ENCODE assay signal across 15 cellular contexts in genomic region chr3:131553495-131554247, GRCh38. TPM values are rescaled to one million over a fixed set of nuclear protein-coding genes. Genes with fewer than 3 reads are reported as not detected.
DNase-seq lines count a peak whose midpoint lies in the region; ATAC-seq and TF ChIP-seq lines count a peak whose summit lies in the region.
"Had no signal": no experiment of that assay in that cellular context is flagged by ENCODE, and none has a peak within 500 bp of the region (broad histone marks: within the 10 kb centered on the region; RNA-seq: fewer than 3 reads in every experiment).

No MANE protein-coding gene starts in this region.

- ATAC-seq in GM19035 (IDR thresholded peaks at IDR 0.05; ENCODE audit: unreplicated experiment) (peak; percentile 97), GM21717 (IDR thresholded peaks at IDR 0.05; ENCODE audit: unreplicated experiment) (peak; percentile 98), HG03108 (IDR thresholded peaks at IDR 0.05; ENCODE audit: unreplicated experiment) (peak; percentile 93)
- peak; percentile 38 for ATAC-seq in stimulated activated memory B cell treated with anti-CD40 and anti-IgM and Interleukin-4, amounts not matched to agents 10 μg/mL and 1 μg/mL and 100 μg/mL, for 72 hours

- no peak for TF ChIP-seq CTCF in thyroid gland (IDR thresholded peaks at IDR 0.05)

- no peaks in the 10 kb centered on the region for H3K36me3 Mint-ChIP-seq in stimulated activated memory B cell treated with anti-CD40 and anti-IgM and Interleukin-4, amounts not matched to agents 10 μg/mL and 1 μg/mL and 100 μg/mL, for 72 hours
- peaks cover 2% of the 10 kb centered on the region for H3K36me3 Mint-ChIP-seq in activated T-helper 1 cell treated with anti-CD3 and anti-CD28 coated beads, Interleukin-12 subunit alpha, Interleukin-12 subunit beta, Interleukin-2, Interleukin-4 antibody, amounts not matched to agents 30 ng/mL and 10 ng/mL and 1 ng/mL, durations not matched to agents 14 hours and 24 hours and 36 hours (ENCODE audit: low read depth)
- H3K36me3 Mint-ChIP-seq: activated naive CD8-positive, alpha-beta T cell had no signal

- H3K27me3 Mint-ChIP-seq in stimulated activated memory B cell treated with anti-CD40 and anti-IgM and Interleukin-4, amounts not matched to agents 10 μg/mL and 1 μg/mL and 100 μg/mL, for 72 hours = peaks cover 18% of the 10 kb centered on the region
- H3K27me3 Mint-ChIP-seq in activated T-helper 1 cell treated with anti-CD3 and anti-CD28 coated beads, Interleukin-12 subunit alpha, Interleukin-12 subunit beta, Interleukin-2, Interleukin-4 antibody, amounts not matched to agents 30 ng/mL and 10 ng/mL and 1 ng/mL, durations not matched to agents 14 hours and 24 hours and 36 hours (ENCODE audit: insufficient read depth) = peaks cover 14% of the 10 kb centered on the region

- no peaks in the 10 kb centered on the region for H3K4me1 ChIP-seq in thyroid gland

- no peak overlapping the region for H3K27ac ChIP-seq in thyroid gland
- H3K27ac ChIP-seq: neutrophil had no signal

- H3K4me3 Mint-ChIP-seq in stimulated activated memory B cell treated with anti-CD40 and anti-IgM and Interleukin-4, amounts not matched to agents 10 μg/mL and 1 μg/mL and 100 μg/mL, for 72 hours = no peak overlapping the region
- H3K4me3 Mint-ChIP-seq in activated T-helper 1 cell treated with anti-CD3 and anti-CD28 coated beads, Interleukin-12 subunit alpha, Interleukin-12 subunit beta, Interleukin-2, Interleukin-4 antibody, amounts not matched to agents 30 ng/mL and 10 ng/mL and 1 ng/mL, durations not matched to agents 14 hours and 24 hours and 36 hours = no peak overlapping the region
- H3K4me3 Mint-ChIP-seq: activated naive CD8-positive, alpha-beta T cell had no signal

- no peaks in the 10 kb centered on the region for H3K9me3 ChIP-seq in thyroid gland
- H3K9me3 ChIP-seq: neutrophil had no signal

- no peaks in the 10 kb centered on the region for H3K36me3 ChIP-seq in thyroid gland
- H3K36me3 ChIP-seq: neutrophil had no signal

- H3K9me3 Mint-ChIP-seq in stimulated activated memory B cell treated with anti-CD40 and anti-IgM and Interleukin-4, amounts not matched to agents 10 μg/mL and 1 μg/mL and 100 μg/mL, for 72 hours = no peaks in the 10 kb centered on the region
- no peaks in the 10 kb centered on the region for H3K9me3 Mint-ChIP-seq in activated T-helper 1 cell treated with anti-CD3 and anti-CD28 coated beads, Interleukin-12 subunit alpha, Interleukin-12 subunit beta, Interleukin-2, Interleukin-4 antibody, amounts not matched to agents 30 ng/mL and 10 ng/mL and 1 ng/mL, durations not matched to agents 14 hours and 24 hours and 36 hours

- H3K27ac Mint-ChIP-seq in stimulated activated memory B cell treated with anti-CD40 and anti-IgM and Interleukin-4, amounts not matched to agents 10 μg/mL and 1 μg/mL and 100 μg/mL, for 72 hours = no peak overlapping the region
- no peak overlapping the region for H3K27ac Mint-ChIP-seq in activated T-helper 1 cell treated with anti-CD3 and anti-CD28 coated beads, Interleukin-12 subunit alpha, Interleukin-12 subunit beta, Interleukin-2, Interleukin-4 antibody, amounts not matched to agents 30 ng/mL and 10 ng/mL and 1 ng/mL, durations not matched to agents 14 hours and 24 hours and 36 hours
- H3K27ac Mint-ChIP-seq: activated naive CD8-positive, alpha-beta T cell had no signal

- peaks cover 5% of the 10 kb centered on the region for H3K4me1 Mint-ChIP-seq in stimulated activated memory B cell treated with anti-CD40 and anti-IgM and Interleukin-4, amounts not matched to agents 10 μg/mL and 1 μg/mL and 100 μg/mL, for 72 hours
- H3K4me1 Mint-ChIP-seq in activated T-helper 1 cell treated with anti-CD3 and anti-CD28 coated beads, Interleukin-12 subunit alpha, Interleukin-12 subunit beta, Interleukin-2, Interleukin-4 antibody, amounts not matched to agents 30 ng/mL and 10 ng/mL and 1 ng/mL, durations not matched to agents 14 hours and 24 hours and 36 hours (ENCODE audit: low read depth) = peaks cover 13% of the 10 kb centered on the region

- intact Hi-C loops in activated T-helper 1 cell treated with anti-CD3 and anti-CD28 coated beads, Interleukin-12 subunit alpha, Interleukin-12 subunit beta, Interleukin-2, Interleukin-4 antibody, amounts not matched to agents 30 ng/mL and 10 ng/mL and 1 ng/mL, durations not matched to agents 14 hours and 24 hours and 36 hours (cut with micrococcal nuclease) = no loop called here
- intact Hi-C loops in thyroid gland (cut with DNase I) = no loop called here

- no peak for TF ChIP-seq POLR2A in thyroid gland (IDR thresholded peaks at IDR 0.05)

- WGBS in thyroid gland, 2 donors = 80 to 81% methylated on average over 3 of the region's 3 CpGs

- H3K27me3 ChIP-seq in thyroid gland = no peaks in the 10 kb centered on the region

- H3K4me3 ChIP-seq in thyroid gland (replicated peaks in 1 of 3) = no peak overlapping the region

- DNase-seq in activated T-helper 1 cell treated with anti-CD3 and anti-CD28 coated beads, Interleukin-12 subunit alpha, Interleukin-12 subunit beta, Interleukin-2, Interleukin-4 antibody, amounts not matched to agents 30 ng/mL and 10 ng/mL and 1 ng/mL, durations not matched to agents 14 hours and 24 hours and 36 hours (ENCODE audit: low spot score) = no peak
- DNase-seq in mucosa of gallbladder (ENCODE audit: low spot score) = no peak
- no peak for DNase-seq in thyroid gland
- DNase-seq: cortex of kidney; DMS 273 treated with DMSO at 0.1 percent for 48 hours; GOT3; Karpas-422; NCI-H526; stimulated activated naive CD4-positive, alpha-beta T cell treated with Interleukin-2 at 50 U/mL for 16 hours had no signal

RNA-seq across cellular contexts. Expression of gene MRPL3, which starts 50.9 kb away (rescaled TPM):
- 166 and 175 TPM in 2 replicates for total RNA-seq in activated T-helper 1 cell treated with anti-CD3 and anti-CD28 coated beads, Interleukin-12 subunit alpha, Interleukin-12 subunit beta, Interleukin-2, Interleukin-4 antibody, amounts not matched to agents 30 ng/mL and 10 ng/mL and 1 ng/mL, durations not matched to agents 14 hours and 24 hours and 36 hours
- 51.1 TPM for total RNA-seq in mucosa of gallbladder
- 100 to 1,000 TPM in 3 of 4 donors, 10 to 100 TPM in 1; 96.6 to 128 (median 111) TPM for total RNA-seq in thyroid gland

Comparison
In these comparisons a context has a peak if more than half of its experiments do, and no peak if none do; other contexts are left out.
1. ATAC-seq: peak in every context shown above with its lines; median percentile 98 in GM21717; 97 in GM19035; 93 in HG03108; 38 in stimulated activated memory B cell treated with anti-CD40 and anti-IgM and Interleukin-4, amounts not matched to agents 10 μg/mL and 1 μg/mL and 100 μg/mL, for 72 hours.